25 cellular contexts compared by ENCODE assay signal in genomic region chr1:3285341-3285740, GRCh38.
"Had no signal": no experiment of that assay in that cellular context is flagged by ENCODE, and none has a peak within 500 bp of the region (broad histone marks: within the 10 kb centered on the region; RNA-seq: fewer than 3 reads in every experiment).

No MANE protein-coding gene starts in this region.

- H3K36me3 Mint-ChIP-seq: naive thymus-derived CD8-positive, alpha-beta T cell; stimulated activated memory B cell treated with anti-CD40 and anti-IgM and Interleukin-4, amounts not matched to agents 10 μg/mL and 1 μg/mL and 100 μg/mL, for 72 hours had no signal

- H3K4me1 Mint-ChIP-seq: nephron; stimulated activated memory B cell treated with anti-CD40 and anti-IgM and Interleukin-4, amounts not matched to agents 10 μg/mL and 1 μg/mL and 100 μg/mL, for 72 hours; stimulated activated naive CD8-positive, alpha-beta T cell treated with anti-CD3 and anti-CD28 coated beads, Interleukin-15, amount 100 ng/mL, for 72 hours had no signal

- ATAC-seq: naive thymus-derived CD8-positive, alpha-beta T cell; right lobe of liver; stimulated activated memory B cell treated with anti-CD40 and anti-IgM and Interleukin-4, amounts not matched to agents 10 μg/mL and 1 μg/mL and 100 μg/mL, for 72 hours; stimulated activated naive CD8-positive, alpha-beta T cell treated with anti-CD3 and anti-CD28 coated beads, Interleukin-15, amount 100 ng/mL, for 72 hours had no signal

- H3K4me1 ChIP-seq: parathyroid adenoma, right lobe of liver, transverse colon, vagina had no signal

- H3K79me2 ChIP-seq: parathyroid adenoma had no signal

- H3K9me3 ChIP-seq: left ventricle myocardium inferior, neutrophil, right atrium auricular region, right lobe of liver, testis, thyroid gland, transverse colon, upper lobe of left lung, vagina had no signal

- H3K4me3 ChIP-seq: left ventricle myocardium inferior, lung, right atrium auricular region, right lobe of liver, smooth muscle cell, testis, thyroid gland, transverse colon, upper lobe of left lung, vagina had no signal

- H2AFZ ChIP-seq: parathyroid adenoma had no signal

- H3K4me2 ChIP-seq: smooth muscle cell had no signal

- H3K36me3 ChIP-seq: left ventricle myocardium inferior, neutrophil, right atrium auricular region, right lobe of liver, thyroid gland, transverse colon, upper lobe of left lung, vagina had no signal

- H3K9me3 Mint-ChIP-seq: naive thymus-derived CD8-positive, alpha-beta T cell; nephron; neural crest cell; stimulated activated memory B cell treated with anti-CD40 and anti-IgM and Interleukin-4, amounts not matched to agents 10 μg/mL and 1 μg/mL and 100 μg/mL, for 72 hours; stimulated activated naive CD8-positive, alpha-beta T cell treated with anti-CD3 and anti-CD28 coated beads, Interleukin-15, amount 100 ng/mL, for 72 hours had no signal

- DNase-seq: islet precursor cell; left ventricle myocardium inferior; midbrain; naive thymus-derived CD8-positive, alpha-beta T cell; occipital lobe; right lobe of liver; stimulated activated CD4-positive, alpha-beta T cell treated with anti-CD3 and anti-CD28 coated beads, Interleukin-1b, Interleukin-23, amount 100 ng/mL, for 48 hours; stimulated activated CD4-positive, alpha-beta T cell treated with anti-CD3 and anti-CD28 coated beads, Interleukin-2, amount 100 ng/mL, for 48 hours; stimulated activated CD4-positive, alpha-beta T cell treated with anti-CD3 and anti-CD28 coated beads, Interleukin-4, amount 100 ng/mL, for 4 hours; stimulated activated CD8-positive, alpha-beta memory T cell treated with anti-CD3 and anti-CD28 coated beads, Interleukin-4, amount 100 ng/mL, for 48 hours; stimulated activated naive CD4-positive, alpha-beta T cell treated with Interleukin-2 at 50 U/mL for 16 hours; stimulated activated naive CD8-positive, alpha-beta T cell treated with anti-CD3 and anti-CD28 coated beads, Interleukin-15, amount 100 ng/mL, for 72 hours; testis; thyroid gland; transverse colon had no signal

- H3K27me3 ChIP-seq: right atrium auricular region, right lobe of liver, testis, thyroid gland, upper lobe of left lung, vagina had no signal

- H3K27ac Mint-ChIP-seq: naive thymus-derived CD8-positive, alpha-beta T cell; nephron; stimulated activated memory B cell treated with anti-CD40 and anti-IgM and Interleukin-4, amounts not matched to agents 10 μg/mL and 1 μg/mL and 100 μg/mL, for 72 hours; stimulated activated naive CD8-positive, alpha-beta T cell treated with anti-CD3 and anti-CD28 coated beads, Interleukin-15, amount 100 ng/mL, for 72 hours had no signal

- H3K4me3 Mint-ChIP-seq: naive thymus-derived CD8-positive, alpha-beta T cell; nephron; neural crest cell; stimulated activated memory B cell treated with anti-CD40 and anti-IgM and Interleukin-4, amounts not matched to agents 10 μg/mL and 1 μg/mL and 100 μg/mL, for 72 hours; stimulated activated naive CD8-positive, alpha-beta T cell treated with anti-CD3 and anti-CD28 coated beads, Interleukin-15, amount 100 ng/mL, for 72 hours had no signal

- H3K27ac ChIP-seq: left ventricle myocardium inferior, neutrophil, parathyroid adenoma, right atrium auricular region, right lobe of liver, testis, thyroid gland, transverse colon, upper lobe of left lung, vagina had no signal
